Comparison of ENCODE assay signal across 8 cellular contexts in genomic region chr5:74201334-74202081, GRCh38.
DNase-seq lines count a peak whose midpoint lies in the region; ATAC-seq and TF ChIP-seq lines count a peak whose summit lies in the region.

No MANE protein-coding gene starts in this region.

- H3K4me3 ChIP-seq in fibroblast of the aortic adventitia (ENCODE audit: low read depth, low read length): no peak overlapping the region

- peak; percentile 55 for ATAC-seq in HG03060 (IDR thresholded peaks at IDR 0.05; ENCODE audit: low read depth, unreplicated experiment)
- ATAC-seq in left lobe of liver: no peak

- peak; percentile 5 for TF ChIP-seq CTCF in fibroblast of the aortic adventitia (IDR thresholded peaks at IDR 0.05; ENCODE audit: insufficient read depth, low read length)
- TF ChIP-seq CTCF in GM10266 (IDR thresholded peaks at IDR 0.05; ENCODE audit: control insufficient read depth, insufficient read depth, low read depth, missing control alignments): no peak
- no peak for TF ChIP-seq CTCF in glutamatergic neuron (IDR thresholded peaks at IDR 0.05; ENCODE audit: partially characterized antibody, unreplicated experiment)

- no peak overlapping the region for H3K4me3 Mint-ChIP-seq in glutamatergic neuron (ENCODE audit: unreplicated experiment)

- H3K4me1 Mint-ChIP-seq in glutamatergic neuron (ENCODE audit: low read depth, unreplicated experiment): peaks cover 11% of the 10 kb centered on the region

- H3K27ac Mint-ChIP-seq in glutamatergic neuron (ENCODE audit: unreplicated experiment): no peak overlapping the region

- peaks cover 2% of the 10 kb centered on the region for H3K27me3 Mint-ChIP-seq in glutamatergic neuron (ENCODE audit: unreplicated experiment)

- DNase-seq in stimulated activated CD4-positive, alpha-beta T cell treated with anti-CD3 and anti-CD28 coated beads, Interleukin-15, amount 100 ng/mL, for 24 hours: peak; percentile 30
- no peak for DNase-seq in stimulated activated CD4-positive, alpha-beta T cell treated with anti-CD3 and anti-CD28 coated beads, Interleukin-4, amount 100 ng/mL, for 4 hours
- peak; percentile 86 for DNase-seq in NCI-H774 (lab: John Stamatoyannopoulos, UW)
- DNase-seq in fibroblast of the aortic adventitia (ENCODE audit: low read depth): peak; percentile 67
- DNase-seq in left lobe of liver (ENCODE audit: low spot score): no peak
- no peak for DNase-seq in GM10266 (ENCODE audit: extremely low spot score)
- DNase-seq in glutamatergic neuron: no peak

- H3K9me3 Mint-ChIP-seq in glutamatergic neuron (ENCODE audit: unreplicated experiment): peaks cover 4% of the 10 kb centered on the region

- no peaks in the 10 kb centered on the region for H3K36me3 Mint-ChIP-seq in glutamatergic neuron (ENCODE audit: unreplicated experiment)

Comparison
In these comparisons a context has a peak if more than half of its experiments do, and no peak if none do; other contexts are left out.
1. DNase-seq: peak in stimulated activated CD4-positive, alpha-beta T cell treated with anti-CD3 and anti-CD28 coated beads, Interleukin-15, amount 100 ng/mL, for 24 hours (single experiment), NCI-H774 (single experiment) and fibroblast of the aortic adventitia (single experiment); none in stimulated activated CD4-positive, alpha-beta T cell treated with anti-CD3 and anti-CD28 coated beads, Interleukin-4, amount 100 ng/mL, for 4 hours (0 of 2), left lobe of liver (single experiment), GM10266 (single experiment) and glutamatergic neuron (single experiment).